Comparison of ENCODE assay signal across 15 cellular contexts in genomic region chr3:115071611-115072010, GRCh38.
DNase-seq lines count a peak whose midpoint lies in the region; ATAC-seq, FAIRE-seq and TF ChIP-seq lines count a peak whose summit lies in the region.
"Had no signal": no experiment of that assay in that cellular context is flagged by ENCODE, and none has a peak within 500 bp of the region (broad histone marks: within the 10 kb centered on the region; RNA-seq: fewer than 3 reads in every experiment).

No MANE protein-coding gene starts in this region.

- TF ChIP-seq CTCF in astrocyte (IDR thresholded peaks at IDR 0.05; ENCODE audit: insufficient read depth, low read depth, low read length) (no peak), left ventricle myocardium inferior (IDR thresholded peaks at IDR 0.05; ENCODE audit: borderline replicate concordance) (no peak), retinal pigment epithelial cell (conservative IDR thresholded peaks at IDR 0.05; ENCODE audit: low read depth, low read length) (no peak)

- ATAC-seq in HG02938 (IDR thresholded peaks at IDR 0.05; ENCODE audit: unreplicated experiment) (no peak), GM21526 (IDR thresholded peaks at IDR 0.05; ENCODE audit: low FRiP score, unreplicated experiment) (no peak), HG02763 (IDR thresholded peaks at IDR 0.05; ENCODE audit: unreplicated experiment) (no peak)

- H3K4me3 ChIP-seq in astrocyte (ENCODE audit: insufficient read depth, low read depth, low read length) (peak overlapping the region; percentile 32), left ventricle myocardium inferior (peak overlapping the region; percentile 18), retinal pigment epithelial cell (ENCODE audit: low read length) (no peak overlapping the region)
- H3K4me3 ChIP-seq: pancreas had no signal

- H3K36me3 ChIP-seq in astrocyte (ENCODE audit: insufficient read depth, low read length) (no peaks in the 10 kb centered on the region), left ventricle myocardium inferior (peaks cover 3% of the 10 kb centered on the region)
- H3K36me3 ChIP-seq: pancreas had no signal

- H3K27ac ChIP-seq in astrocyte (ENCODE audit: low read depth, low read length) = peak overlapping the region; percentile 67
- peak overlapping the region; percentile 66 for H3K27ac ChIP-seq in left ventricle myocardium inferior (replicated peaks)
- H3K27ac ChIP-seq: pancreas had no signal

- FAIRE-seq in astrocyte (lab: Jason Lieb, UNC) (peak; percentile 59), RCC 7860 (lab: Jason Lieb, UNC) (no peak)
- FAIRE-seq: H1, pancreas had no signal

- peaks cover 22% of the 10 kb centered on the region for H3K4me1 Mint-ChIP-seq in astrocyte (ENCODE audit: low read depth, unreplicated experiment)

- peak; percentile 87 for DNase-seq in EH (ENCODE audit: low read depth)
- peak; percentile 80 for DNase-seq in astrocyte (ENCODE audit: low read depth)
- DNase-seq in left ventricle myocardium inferior = no peak
- DNase-seq in retinal pigment epithelial cell (ENCODE audit: low read depth) = peak; percentile 51
- no peak for DNase-seq in RCC 7860 (ENCODE audit: low spot score)
- DNase-seq: activated CD4-positive, alpha-beta T cell treated with anti-CD3 and anti-CD28 coated beads for 4 hours; activated naive CD8-positive, alpha-beta T cell treated with anti-CD3 and anti-CD28 coated beads, Interleukin-2, amount 10 ng/mL, durations not matched to agents 7 days and 5 days; DMS 273 treated with DMSO at 0.1 percent for 48 hours; NCI-H1417; pancreas; RPMI8226 had no signal

- H3K9me3 ChIP-seq in astrocyte (ENCODE audit: insufficient read depth, low read depth, low read length) (no peaks in the 10 kb centered on the region), left ventricle myocardium inferior (replicated peaks) (peaks cover 7% of the 10 kb centered on the region)
- H3K9me3 ChIP-seq: pancreas had no signal

- peaks cover 2% of the 10 kb centered on the region for H3K36me3 Mint-ChIP-seq in astrocyte (ENCODE audit: low read depth, unreplicated experiment)

- peak overlapping the region; percentile 48 for H2AFZ ChIP-seq in astrocyte (ENCODE audit: low read depth, low read length)

- no peaks in the 10 kb centered on the region for H4K20me1 ChIP-seq in astrocyte (ENCODE audit: insufficient read depth, low read length)

- no peaks in the 10 kb centered on the region for H3K27me3 ChIP-seq in astrocyte (ENCODE audit: insufficient read depth, low read length)
- no peaks in the 10 kb centered on the region for H3K27me3 ChIP-seq in left ventricle myocardium inferior (ENCODE audit: low read depth)
- H3K27me3 ChIP-seq: pancreas had no signal

- H3K4me3 Mint-ChIP-seq in astrocyte (ENCODE audit: unreplicated experiment) = no peak overlapping the region
- H3K4me3 Mint-ChIP-seq: activated naive CD8-positive, alpha-beta T cell treated with anti-CD3 and anti-CD28 coated beads, Interleukin-2, amount 10 ng/mL, durations not matched to agents 7 days and 5 days had no signal

- peaks cover under 1% of the 10 kb centered on the region for H3K9me3 Mint-ChIP-seq in astrocyte (ENCODE audit: unreplicated experiment)
- H3K9me3 Mint-ChIP-seq: activated naive CD8-positive, alpha-beta T cell treated with anti-CD3 and anti-CD28 coated beads, Interleukin-2, amount 10 ng/mL, durations not matched to agents 7 days and 5 days had no signal

- H3K4me2 ChIP-seq in astrocyte (ENCODE audit: low read length) = peak overlapping the region; percentile 66

- H3K27me3 Mint-ChIP-seq in astrocyte (ENCODE audit: low read depth, unreplicated experiment) = no peaks in the 10 kb centered on the region
- H3K27me3 Mint-ChIP-seq: activated naive CD8-positive, alpha-beta T cell treated with anti-CD3 and anti-CD28 coated beads, Interleukin-2, amount 10 ng/mL, durations not matched to agents 7 days and 5 days had no signal

- intact Hi-C loops in left ventricle myocardium inferior (cut with micrococcal nuclease) = no loop called here

- peak overlapping the region; percentile 42 for H3K27ac Mint-ChIP-seq in astrocyte (ENCODE audit: unreplicated experiment)
- H3K27ac Mint-ChIP-seq: activated naive CD8-positive, alpha-beta T cell treated with anti-CD3 and anti-CD28 coated beads, Interleukin-2, amount 10 ng/mL, durations not matched to agents 7 days and 5 days had no signal

- H3K79me2 ChIP-seq in astrocyte (ENCODE audit: insufficient read depth, low read length) = no peaks in the 10 kb centered on the region

- peak overlapping the region; percentile 45 for H3K9ac ChIP-seq in astrocyte (ENCODE audit: low read length)

- peaks cover 32% of the 10 kb centered on the region for H3K4me1 ChIP-seq in astrocyte (ENCODE audit: insufficient read depth, low read length)
- H3K4me1 ChIP-seq in left ventricle myocardium inferior = peaks cover 73% of the 10 kb centered on the region

Comparison
In these comparisons a context has a peak if more than half of its experiments do, and no peak if none do; other contexts are left out.
1. DNase-seq: peak in EH (single experiment), astrocyte (single experiment) and retinal pigment epithelial cell (single experiment); none in left ventricle myocardium inferior (single experiment) and RCC 7860 (single experiment).